10 cellular contexts compared by ENCODE assay signal in the genomic region with DNA sequence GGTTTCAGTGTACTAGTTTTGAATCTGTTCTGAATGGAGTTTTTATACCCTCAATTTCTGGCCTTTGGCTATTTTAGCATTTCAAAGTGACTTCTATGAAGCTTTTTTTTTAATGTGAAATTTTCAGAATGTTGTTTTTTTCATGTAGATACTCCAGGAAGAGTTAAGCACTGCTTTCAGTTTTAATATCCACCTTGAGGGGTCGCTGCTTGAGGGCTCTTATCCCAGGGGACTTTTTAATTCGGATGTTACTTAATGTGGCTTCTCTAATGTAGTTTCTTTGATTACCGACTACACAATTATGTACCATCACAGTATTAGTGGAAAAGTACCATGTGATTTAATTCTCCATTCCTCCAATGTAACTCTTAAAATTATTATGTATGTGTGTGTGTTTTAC. TPM values are rescaled to one million over a fixed set of nuclear protein-coding genes. Genes with fewer than 3 reads are reported as not detected.
DNase-seq lines count a peak whose midpoint lies in the region; ATAC-seq and TF ChIP-seq lines count a peak whose summit lies in the region.
"Had no signal": no experiment of that assay in that cellular context is flagged by ENCODE, and none has a peak within 500 bp of the region (broad histone marks: within the 10 kb centered on the region; RNA-seq: fewer than 3 reads in every experiment).

No MANE protein-coding gene starts in this region.

- peaks cover 36% of the 10 kb centered on the region for H3K36me3 Mint-ChIP-seq in activated CD4-positive, alpha-beta T cell treated with anti-CD3 and anti-CD28 coated beads for 36 hours (ENCODE audit: low read depth)
- H3K36me3 Mint-ChIP-seq in effector memory CD8-positive, alpha-beta T cell (ENCODE audit: insufficient read depth) = peaks cover 52% of the 10 kb centered on the region

- peak overlapping the region; percentile 47 for H3K4me2 ChIP-seq in osteoblast (ENCODE audit: insufficient read depth, low read length)

- CTCF ChIA-PET in activated CD4-positive, alpha-beta T cell treated with anti-CD3 and anti-CD28 coated beads for 36 hours (lab: Charles Lee) = interaction anchor here (0.7 to 1.0 kb wide), 6 partner anchors 13 to 202 kb away, joined by 3 to 5 read pairs (median 4); no protein-coding TSS in a partner anchor

- H3K9me3 Mint-ChIP-seq in activated CD4-positive, alpha-beta T cell treated with anti-CD3 and anti-CD28 coated beads for 36 hours (ENCODE audit: low read depth) = no peaks in the 10 kb centered on the region
- no peaks in the 10 kb centered on the region for H3K9me3 Mint-ChIP-seq in effector memory CD8-positive, alpha-beta T cell

- peaks cover 17% of the 10 kb centered on the region for H3K36me3 ChIP-seq in osteoblast (ENCODE audit: insufficient read depth, low read length)

- no peak overlapping the region for H3K4me3 Mint-ChIP-seq in activated CD4-positive, alpha-beta T cell treated with anti-CD3 and anti-CD28 coated beads for 36 hours
- H3K4me3 Mint-ChIP-seq in effector memory CD8-positive, alpha-beta T cell = peak overlapping the region in 1 of 2 donors; percentile 6

- peaks cover 38% of the 10 kb centered on the region for H3K79me2 ChIP-seq in osteoblast (ENCODE audit: insufficient read depth, low read length)

- peak overlapping the region; percentile 24 for H3K27ac Mint-ChIP-seq in activated CD4-positive, alpha-beta T cell treated with anti-CD3 and anti-CD28 coated beads for 36 hours
- peak overlapping the region in 1 of 2 donors; percentile 38 for H3K27ac Mint-ChIP-seq in effector memory CD8-positive, alpha-beta T cell

- intact Hi-C loops in activated CD4-positive, alpha-beta T cell treated with anti-CD3 and anti-CD28 coated beads for 36 hours (cut with DNase I, micrococcal nuclease) = loop anchor here (5.0 to 10.0 kb wide), 5 partner anchors 283 to 1455 kb away; a partner anchor contains a TSS

- peak; percentile 60 for TF ChIP-seq CTCF in osteoblast (IDR thresholded peaks at IDR 0.05; ENCODE audit: extremely low read depth, low read depth, low read length)

- H3K4me1 Mint-ChIP-seq in activated CD4-positive, alpha-beta T cell treated with anti-CD3 and anti-CD28 coated beads for 36 hours = peaks cover 36% of the 10 kb centered on the region
- peaks cover 23 to 36% of the 10 kb centered on the region in 2 donors for H3K4me1 Mint-ChIP-seq in effector memory CD8-positive, alpha-beta T cell (ENCODE audit: low read depth in 2 of 2)

- DNase-seq in activated CD4-positive, alpha-beta T cell treated with anti-CD3 and anti-CD28 coated beads for 36 hours = peak; percentile 24
- no peak for DNase-seq in activated CD4-positive, alpha-beta T cell treated with anti-CD3 and anti-CD28 coated beads, Interleukin-2, amount 50 U/mL, for 48 hours
- DNase-seq in NCI-H69 (lab: John Stamatoyannopoulos, UW) (peak; percentile 0), osteoblast (ENCODE audit: insufficient read length, low spot score, missing footprints) (no peak), DMS53 treated with DMSO at 0.1 percent for 48 hours (lab: John Stamatoyannopoulos, UW; ENCODE audit: unreplicated experiment) (no peak), cerebellum (ENCODE audit: low spot score) (no peak), ureter (ENCODE audit: low spot score) (no peak)
- peak in 1 of 3 experiments; percentile 25 for DNase-seq in effector memory CD8-positive, alpha-beta T cell
- DNase-seq: COR-L47 had no signal

- no peak overlapping the region for H3K27ac ChIP-seq in osteoblast (ENCODE audit: low read depth, low read length)

- H2AFZ ChIP-seq in osteoblast (ENCODE audit: low read length) = no peak overlapping the region

- peaks cover 9% of the 10 kb centered on the region for H3K4me1 ChIP-seq in osteoblast (ENCODE audit: insufficient read depth, low read length)

- no peaks in the 10 kb centered on the region for H4K20me1 ChIP-seq in osteoblast (ENCODE audit: insufficient read depth, low read length)

- H3K27me3 ChIP-seq in osteoblast (ENCODE audit: insufficient read depth, low read length) = no peaks in the 10 kb centered on the region

- H3K27me3 Mint-ChIP-seq in activated CD4-positive, alpha-beta T cell treated with anti-CD3 and anti-CD28 coated beads for 36 hours = no peaks in the 10 kb centered on the region
- H3K27me3 Mint-ChIP-seq in effector memory CD8-positive, alpha-beta T cell = no peaks in the 10 kb centered on the region

- ATAC-seq in activated CD4-positive, alpha-beta T cell treated with anti-CD3 and anti-CD28 coated beads for 36 hours = no peak
- ATAC-seq in effector memory CD8-positive, alpha-beta T cell (replicated peaks) = peak; percentile 14

- POLR2A ChIA-PET in activated CD4-positive, alpha-beta T cell treated with anti-CD3 and anti-CD28 coated beads for 36 hours (lab: Charles Lee) = no interaction called here

- H3K9me3 ChIP-seq in osteoblast (ENCODE audit: low read depth, low read length) = no peaks in the 10 kb centered on the region

- no peak overlapping the region for H3K4me3 ChIP-seq in osteoblast (ENCODE audit: insufficient read depth, low read length)

RNA-seq across cellular contexts. Expression of a gene that starts 5.2 kb away (rescaled TPM):
- total RNA-seq in activated CD4-positive, alpha-beta T cell treated with anti-CD3 and anti-CD28 coated beads for 36 hours = 10 to 100 TPM; 14.4 to 14.9 TPM
- 30.4 and 39.1 TPM in 2 replicates for total RNA-seq in osteoblast
- 35.0 TPM for total RNA-seq in cerebellum
- total RNA-seq in ureter = 17.4 TPM

RNA-seq across cellular contexts. Expression of a gene that starts 27.1 kb away (rescaled TPM):
- 1 to 10 TPM; 5.9 to 6.5 TPM for total RNA-seq in activated CD4-positive, alpha-beta T cell treated with anti-CD3 and anti-CD28 coated beads for 36 hours
- total RNA-seq in osteoblast (19.7 and 34.4 TPM in 2 replicates), cerebellum (5.1 TPM), ureter (4.1 TPM)

RNA-seq across cellular contexts. Expression of a gene that starts 41.7 kb away (rescaled TPM):
- not detected for total RNA-seq in activated CD4-positive, alpha-beta T cell treated with anti-CD3 and anti-CD28 coated beads for 36 hours
- total RNA-seq in osteoblast (not detected in 2 replicates), cerebellum (0.82 TPM), ureter (not detected)
- total RNA-seq: activated CD8-positive, alpha-beta memory T cell treated with anti-CD3 and anti-CD28 coated beads for 36 hours had no signal

Comparison
In these comparisons a context has a peak if more than half of its experiments do, and no peak if none do; other contexts are left out.
1. DNase-seq: peak in activated CD4-positive, alpha-beta T cell treated with anti-CD3 and anti-CD28 coated beads for 36 hours (single experiment) and NCI-H69 (single experiment); none in activated CD4-positive, alpha-beta T cell treated with anti-CD3 and anti-CD28 coated beads, Interleukin-2, amount 50 U/mL, for 48 hours (0 of 2), osteoblast (single experiment), DMS53 treated with DMSO at 0.1 percent for 48 hours (single experiment), cerebellum (single experiment) and ureter (single experiment).